In genomic region chr21:25002676-25003075, GRCh38 we compare ENCODE assay signal across 23 cellular contexts.
"Had no signal": no experiment of that assay in that cellular context is flagged by ENCODE, and none has a peak within 500 bp of the region (broad histone marks: within the 10 kb centered on the region; RNA-seq: fewer than 3 reads in every experiment).

No MANE protein-coding gene starts in this region.

- H3K79me2 ChIP-seq: parathyroid adenoma had no signal

- H3K4me3 Mint-ChIP-seq: dendritic cell treated with granulocyte-macrophage colony-stimulating factor and Interleukin-4, amounts not matched to agents 40 ng/mL and 50 ng/mL, for 4 days; endodermal cell; naive thymus-derived CD8-positive, alpha-beta T cell; stimulated activated memory B cell treated with anti-CD40 and anti-IgM and Interleukin-4, amounts not matched to agents 10 μg/mL and 1 μg/mL and 100 μg/mL, for 72 hours; type B pancreatic cell had no signal

- H3K4me3 ChIP-seq: colonic mucosa, esophagus muscularis mucosa, gastroesophageal sphincter, heart left ventricle, right atrium auricular region, sigmoid colon, testis, tibial artery had no signal

- H3K9ac ChIP-seq: parathyroid adenoma had no signal

- ATAC-seq: foreskin keratinocyte; gastroesophageal sphincter; heart left ventricle; naive thymus-derived CD8-positive, alpha-beta T cell; stimulated activated memory B cell treated with anti-CD40 and anti-IgM and Interleukin-4, amounts not matched to agents 10 μg/mL and 1 μg/mL and 100 μg/mL, for 72 hours; stimulated activated naive CD8-positive, alpha-beta T cell treated with anti-CD3 and anti-CD28 coated beads, Interleukin-15, Interleukin-2, amounts not matched to agents 100 U/mL and 50 U/mL, for 24 hours had no signal

- H3K9me3 Mint-ChIP-seq: stimulated activated memory B cell treated with anti-CD40 and anti-IgM and Interleukin-4, amounts not matched to agents 10 μg/mL and 1 μg/mL and 100 μg/mL, for 72 hours; type B pancreatic cell had no signal

- H3K36me3 ChIP-seq: colonic mucosa, esophagus muscularis mucosa, gastroesophageal sphincter, heart left ventricle, right atrium auricular region, sigmoid colon, tibial artery had no signal

- H3K36me3 Mint-ChIP-seq: naive thymus-derived CD8-positive, alpha-beta T cell; stimulated activated memory B cell treated with anti-CD40 and anti-IgM and Interleukin-4, amounts not matched to agents 10 μg/mL and 1 μg/mL and 100 μg/mL, for 72 hours; type B pancreatic cell had no signal

- H3K27ac ChIP-seq: colonic mucosa, esophagus muscularis mucosa, foreskin keratinocyte, gastroesophageal sphincter, heart left ventricle, parathyroid adenoma, right atrium auricular region, sigmoid colon, testis, tibial artery had no signal

- DNase-seq: colonic mucosa; effector CD8-positive, alpha-beta T cell; endodermal cell; foreskin keratinocyte; heart left ventricle; hippocampal formation; mesenchymal stem cell; naive thymus-derived CD8-positive, alpha-beta T cell; sigmoid colon; stimulated activated CD4-positive, alpha-beta T cell treated with anti-CD3 and anti-CD28 coated beads, Interleukin-2, amount 100 ng/mL, for 24 hours; stimulated activated CD4-positive, alpha-beta T cell treated with anti-CD3 and anti-CD28 coated beads, Interleukin-4, amount 100 ng/mL, for 4 hours; stimulated activated naive CD8-positive, alpha-beta T cell treated with anti-CD3 and anti-CD28 coated beads, Interleukin-15, Interleukin-2, amounts not matched to agents 100 U/mL and 50 U/mL, for 24 hours; substantia nigra; testis; tibial artery had no signal

- H3K27ac Mint-ChIP-seq: dendritic cell treated with granulocyte-macrophage colony-stimulating factor and Interleukin-4, amounts not matched to agents 40 ng/mL and 50 ng/mL, for 4 days; endodermal cell; naive thymus-derived CD8-positive, alpha-beta T cell; progenitor cell of endocrine pancreas; stimulated activated memory B cell treated with anti-CD40 and anti-IgM and Interleukin-4, amounts not matched to agents 10 μg/mL and 1 μg/mL and 100 μg/mL, for 72 hours; type B pancreatic cell had no signal

- H3K4me1 ChIP-seq: colonic mucosa, esophagus muscularis mucosa, foreskin keratinocyte, gastroesophageal sphincter, heart left ventricle, parathyroid adenoma, right atrium auricular region, sigmoid colon, testis, tibial artery had no signal

- H2AFZ ChIP-seq: parathyroid adenoma had no signal

- H3K4me1 Mint-ChIP-seq: endodermal cell; naive thymus-derived CD8-positive, alpha-beta T cell; stimulated activated memory B cell treated with anti-CD40 and anti-IgM and Interleukin-4, amounts not matched to agents 10 μg/mL and 1 μg/mL and 100 μg/mL, for 72 hours had no signal

- H3K27me3 Mint-ChIP-seq: dendritic cell treated with granulocyte-macrophage colony-stimulating factor and Interleukin-4, amounts not matched to agents 40 ng/mL and 50 ng/mL, for 4 days; naive thymus-derived CD8-positive, alpha-beta T cell; progenitor cell of endocrine pancreas; stimulated activated memory B cell treated with anti-CD40 and anti-IgM and Interleukin-4, amounts not matched to agents 10 μg/mL and 1 μg/mL and 100 μg/mL, for 72 hours; type B pancreatic cell had no signal

- H3K9me3 ChIP-seq: colonic mucosa, esophagus muscularis mucosa, right atrium auricular region, sigmoid colon, testis, tibial artery had no signal

- H3K27me3 ChIP-seq: colonic mucosa, esophagus muscularis mucosa, foreskin keratinocyte, gastroesophageal sphincter, heart left ventricle, right atrium auricular region, sigmoid colon, testis, tibial artery had no signal
